ENCODE assay signal across 18 cellular contexts in the genomic region with DNA sequence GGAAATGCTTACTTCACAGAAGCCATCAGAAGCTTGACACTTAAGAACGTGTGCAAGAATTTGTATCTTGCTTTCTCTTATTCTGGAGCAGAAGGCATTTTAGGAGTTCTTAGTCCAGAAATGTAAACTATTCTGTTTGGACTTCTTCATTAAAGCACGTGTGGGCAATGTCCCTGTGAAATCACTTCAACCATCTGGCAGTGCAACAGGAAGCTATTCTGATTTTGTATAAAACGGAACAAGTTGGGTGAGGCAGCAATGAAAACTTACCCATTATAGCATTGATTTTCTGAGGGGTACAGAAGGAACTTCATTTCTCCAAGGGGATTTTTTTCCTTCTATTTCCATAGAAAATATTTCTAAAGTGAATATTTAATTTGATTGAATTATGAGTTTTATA.
"Had no signal": no experiment of that assay in that cellular context is flagged by ENCODE, and none has a peak within 500 bp of the region (broad histone marks: within the 10 kb centered on the region; RNA-seq: fewer than 3 reads in every experiment).

No MANE protein-coding gene starts in this region.

- H3K9me3 ChIP-seq: esophagus squamous epithelium, prostate gland, suprapubic skin, transverse colon, vagina had no signal

- H3K27me3 ChIP-seq: cardiac muscle cell, esophagus squamous epithelium, right atrium auricular region, suprapubic skin, transverse colon, vagina had no signal

- H3K27ac ChIP-seq: cardiac muscle cell, esophagus squamous epithelium, prostate gland, right atrium auricular region, skin epidermis, suprapubic skin, transverse colon, vagina had no signal

- DNase-seq: activated CD4-positive, alpha-beta T cell treated with anti-CD3 and anti-CD28 coated beads, Interleukin-2, amount 50 U/mL, for 48 hours; activated naive CD4-positive, alpha-beta T cell; activated naive CD8-positive, alpha-beta T cell treated with anti-CD3 and anti-CD28 coated beads for 36 hours; amniotic stem cell; effector memory CD4-positive, alpha-beta T cell; esophagus squamous epithelium; hippocampal formation; islet precursor cell; midbrain; transverse colon had no signal

- H3K36me3 ChIP-seq: cardiac muscle cell, esophagus squamous epithelium, prostate gland, right atrium auricular region, suprapubic skin, transverse colon, vagina had no signal

- ATAC-seq: left lobe of liver had no signal

- H3K4me1 ChIP-seq: prostate gland, right atrium auricular region, suprapubic skin, vagina had no signal

- H3K4me3 ChIP-seq: cardiac muscle cell, esophagus squamous epithelium, lung, prostate gland, right atrium auricular region, skin epidermis, suprapubic skin, transverse colon, vagina had no signal
